Comparison of ENCODE assay signal across 17 cellular contexts in genomic region chr5:111398013-111398412, GRCh38.
DNase-seq lines count a peak whose midpoint lies in the region; ATAC-seq lines count a peak whose summit lies in the region.
"Had no signal": no experiment of that assay in that cellular context is flagged by ENCODE, and none has a peak within 500 bp of the region (broad histone marks: within the 10 kb centered on the region; RNA-seq: fewer than 3 reads in every experiment).

No MANE protein-coding gene starts in this region.

- H3K4me1 Mint-ChIP-seq in activated naive CD4-positive, alpha-beta T cell treated with anti-CD3 and anti-CD28 coated beads, Interleukin-2, amount 50 U/mL, for 24 hours, result peaks cover 51% of the 10 kb centered on the region
- H3K4me1 Mint-ChIP-seq in T-helper 17 cell, result peaks cover 16% of the 10 kb centered on the region
- peaks cover 26% of the 10 kb centered on the region for H3K4me1 Mint-ChIP-seq in stimulated activated naive CD8-positive, alpha-beta T cell treated with anti-CD3 and anti-CD28 coated beads, Interleukin-15, amount 100 ng/mL, for 72 hours

- no peaks in the 10 kb centered on the region for H3K9me3 ChIP-seq in T-helper 17 cell (ENCODE audit: control insufficient read depth, low read length, poor library complexity, severe bottlenecking)
- H3K9me3 ChIP-seq: BE2C had no signal

- H3K9me3 Mint-ChIP-seq in activated naive CD4-positive, alpha-beta T cell treated with anti-CD3 and anti-CD28 coated beads, Interleukin-2, amount 50 U/mL, for 24 hours, result no peaks in the 10 kb centered on the region
- H3K9me3 Mint-ChIP-seq in stimulated activated naive CD8-positive, alpha-beta T cell treated with anti-CD3 and anti-CD28 coated beads, Interleukin-15, amount 100 ng/mL, for 72 hours, result peaks cover 8 to 10% of the 10 kb centered on the region in 2 donors

- DNase-seq in activated naive CD4-positive, alpha-beta T cell treated with anti-CD3 and anti-CD28 coated beads, Interleukin-2, amount 50 U/mL, for 16 hours, result no peak
- no peak for DNase-seq in T-helper 17 cell
- peak in 1 of 2 donors; percentile 32 for DNase-seq in stimulated activated naive CD8-positive, alpha-beta T cell treated with anti-CD3 and anti-CD28 coated beads, Interleukin-15, amount 100 ng/mL, for 72 hours
- no peak for DNase-seq in activated effector memory CD4-positive, alpha-beta T cell treated with Interleukin-2 at 50 U/mL for 16 hours
- DNase-seq: BE2C, GOT3, IMR-90, Kasumi-1, NCI-H1417, NCI-H1930, NCI-H2171, NCI-H446 treated with DMSO at 0.1 percent for 48 hours, NCI-H748 treated with DMSO at 0.1 percent for 48 hours, PC-3 had no signal

- H3K27ac Mint-ChIP-seq in activated naive CD4-positive, alpha-beta T cell treated with anti-CD3 and anti-CD28 coated beads, Interleukin-2, amount 50 U/mL, for 24 hours, result peak overlapping the region; percentile 8
- peak overlapping the region; percentile 2 for H3K27ac Mint-ChIP-seq in T-helper 17 cell
- H3K27ac Mint-ChIP-seq in stimulated activated naive CD8-positive, alpha-beta T cell treated with anti-CD3 and anti-CD28 coated beads, Interleukin-15, amount 100 ng/mL, for 72 hours, result no peak overlapping the region

- ATAC-seq in HG02610 (IDR thresholded peaks at IDR 0.05; ENCODE audit: unreplicated experiment), result peak; percentile 93
- ATAC-seq in T-helper 17 cell, result no peak
- peak; percentile 85 for ATAC-seq in stimulated activated naive CD8-positive, alpha-beta T cell treated with anti-CD3 and anti-CD28 coated beads, Interleukin-15, amount 100 ng/mL, for 72 hours
- ATAC-seq in GM21786 (IDR thresholded peaks at IDR 0.05; ENCODE audit: unreplicated experiment), result no peak
- ATAC-seq: PC-3 had no signal

- H3K36me3 Mint-ChIP-seq in activated naive CD4-positive, alpha-beta T cell treated with anti-CD3 and anti-CD28 coated beads, Interleukin-2, amount 50 U/mL, for 24 hours, result peaks cover 50% of the 10 kb centered on the region
- peaks cover 21% of the 10 kb centered on the region for H3K36me3 Mint-ChIP-seq in T-helper 17 cell (ENCODE audit: low read depth)

- H3K4me3 Mint-ChIP-seq in activated naive CD4-positive, alpha-beta T cell treated with anti-CD3 and anti-CD28 coated beads, Interleukin-2, amount 50 U/mL, for 24 hours, result no peak overlapping the region
- no peak overlapping the region for H3K4me3 Mint-ChIP-seq in T-helper 17 cell
- peak overlapping the region in 1 of 2 donors; percentile 29 for H3K4me3 Mint-ChIP-seq in stimulated activated naive CD8-positive, alpha-beta T cell treated with anti-CD3 and anti-CD28 coated beads, Interleukin-15, amount 100 ng/mL, for 72 hours

- H3K27me3 Mint-ChIP-seq in activated naive CD4-positive, alpha-beta T cell treated with anti-CD3 and anti-CD28 coated beads, Interleukin-2, amount 50 U/mL, for 24 hours, result no peaks in the 10 kb centered on the region
- H3K27me3 Mint-ChIP-seq in T-helper 17 cell, result no peaks in the 10 kb centered on the region
- H3K27me3 Mint-ChIP-seq in stimulated activated naive CD8-positive, alpha-beta T cell treated with anti-CD3 and anti-CD28 coated beads, Interleukin-15, amount 100 ng/mL, for 72 hours, result no peaks in the 10 kb centered on the region

Comparison
In these comparisons a context has a peak if more than half of its experiments do, and no peak if none do; other contexts are left out.
1. H3K27ac Mint-ChIP-seq: peak in activated naive CD4-positive, alpha-beta T cell treated with anti-CD3 and anti-CD28 coated beads, Interleukin-2, amount 50 U/mL, for 24 hours (single experiment) and T-helper 17 cell (single experiment); none in stimulated activated naive CD8-positive, alpha-beta T cell treated with anti-CD3 and anti-CD28 coated beads, Interleukin-15, amount 100 ng/mL, for 72 hours (0 of 2).
2. ATAC-seq: peak in HG02610 (single experiment) and stimulated activated naive CD8-positive, alpha-beta T cell treated with anti-CD3 and anti-CD28 coated beads, Interleukin-15, amount 100 ng/mL, for 72 hours (single experiment); none in T-helper 17 cell (single experiment) and GM21786 (single experiment).